1 cellular context compared by ENCODE assay signal in genomic region chrX:314781-315595, GRCh38.
TF ChIP-seq lines count a peak whose summit lies in the region.

No MANE protein-coding gene starts in this region.

TF ChIP-seq in IMR-90, 13 proteins besides CTCF, POLR2A, EP300 and RAD21:
- TF ChIP-seq FOS (IDR thresholded peaks at IDR 0.05; ENCODE audit: low read depth, low read length) (no peak), BHLHE40 (IDR thresholded peaks at IDR 0.05; ENCODE audit: low read depth, low read length) (no peak), RFX5 (IDR thresholded peaks at IDR 0.05; ENCODE audit: low read depth, low read length) (no peak), MXI1 (IDR thresholded peaks at IDR 0.05; ENCODE audit: borderline replicate concordance, low read depth, low read length) (no peak), CEBPB (IDR thresholded peaks at IDR 0.05; ENCODE audit: low read depth, low read length) (no peak), RCOR1 (IDR thresholded peaks at IDR 0.05; ENCODE audit: insufficient replicate concordance, low read length) (no peak), MAFK (IDR thresholded peaks at IDR 0.05; ENCODE audit: low read depth, low read length) (no peak), SMC3 (IDR thresholded peaks at IDR 0.05; ENCODE audit: low read depth, low read length) (no peak), ELK1 (IDR thresholded peaks at IDR 0.05; ENCODE audit: borderline replicate concordance, low read depth, low read length) (no peak), NFE2L2 (IDR thresholded peaks at IDR 0.05; ENCODE audit: low read depth, low read length) (no peak), CHD1 (IDR thresholded peaks at IDR 0.05; ENCODE audit: low read depth, low read length) (no peak), USF2 (IDR thresholded peaks at IDR 0.05; ENCODE audit: low read depth, low read length) (no peak)
TF ChIP-seq in IMR-90: peak in this region for 0.
